ENCODE assay signal across 15 cellular contexts in the genomic region with DNA sequence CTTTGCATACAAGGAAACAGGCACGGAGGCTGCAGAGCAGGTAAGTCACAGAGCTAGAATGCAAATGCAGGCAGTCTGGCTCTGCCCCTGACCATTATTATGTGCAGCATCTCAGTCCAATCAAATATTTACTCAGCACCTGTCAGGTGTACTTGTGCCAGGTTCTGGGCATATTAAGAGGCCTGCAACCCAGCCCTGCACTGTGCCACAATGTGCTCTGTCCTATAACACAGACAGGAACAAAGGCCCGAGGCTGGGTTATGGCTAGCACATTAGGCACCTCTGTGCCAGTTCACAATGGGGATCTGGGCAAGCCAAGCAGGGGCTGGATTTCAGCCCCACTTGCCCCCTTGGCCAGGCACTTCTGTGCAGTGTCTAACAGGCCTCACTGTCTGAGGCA. TPM values are rescaled to one million over a fixed set of nuclear protein-coding genes. Genes with fewer than 3 reads are reported as not detected.
DNase-seq lines count a peak whose midpoint lies in the region; ATAC-seq, FAIRE-seq and TF ChIP-seq lines count a peak whose summit lies in the region.
"Had no signal": no experiment of that assay in that cellular context is flagged by ENCODE, and none has a peak within 500 bp of the region (broad histone marks: within the 10 kb centered on the region; RNA-seq: fewer than 3 reads in every experiment).

No MANE protein-coding gene starts in this region.

- no peak overlapping the region for H3K9ac ChIP-seq in kidney (ENCODE audit: low read length in 2 of 2)

- H3K4me1 Mint-ChIP-seq in WTC11, result peaks cover 37% of the 10 kb centered on the region

- H3K27ac Mint-ChIP-seq in WTC11, result no peak overlapping the region

- TF ChIP-seq CTCF in WTC11 (IDR thresholded peaks at IDR 0.05) (no peak), kidney (IDR thresholded peaks at IDR 0.05; ENCODE audit: borderline replicate concordance, extremely low read depth, insufficient read depth) (no peak)

- FAIRE-seq in kidney (lab: Jason Lieb, UNC), result no peak
- FAIRE-seq: frontal cortex had no signal

- peaks cover 22 to 25% of the 10 kb centered on the region in 2 donors for H3K4me1 ChIP-seq in kidney (ENCODE audit: control insufficient read depth in 1 of 2, insufficient read depth in 1 of 2, low read depth in 1 of 2, low read length in 2 of 2)

- POLR2A ChIA-PET in WTC11 (lab: Charles Lee), result interaction anchor here (1.4 kb wide), 1 partner anchor 14 kb away, joined by 9 read pairs; the partner anchor contains the start of gene ARL15

- H3K4me3 Mint-ChIP-seq in WTC11, result no peak overlapping the region

- peak; percentile 81 for ATAC-seq in Right ventricle myocardium inferior
- peak; percentile 46 for ATAC-seq in WTC11
- no peak for ATAC-seq in GM19395 (IDR thresholded peaks at IDR 0.05; ENCODE audit: unreplicated experiment)

- H3K36me3 ChIP-seq in kidney (ENCODE audit: control insufficient read depth in 1 of 2, insufficient read depth in 2 of 2, low read length in 2 of 2), result no peaks in the 10 kb centered on the region
- H3K36me3 ChIP-seq: neutrophil had no signal

- DNase-seq in Right ventricle myocardium inferior (ENCODE audit: missing footprints) (no peak), cardiac septum (ENCODE audit: low spot score) (no peak), WTC11 (ENCODE audit: low spot score) (no peak), kidney tubule cell (ENCODE audit: low spot score) (peak; percentile 18), kidney (no peak), HUDEP-2 (lab: John Stamatoyannopoulos, UW; ENCODE audit: unreplicated experiment in 76 of 76) (no peak)
- DNase-seq in central memory CD4-positive, alpha-beta T cell, result no peak
- DNase-seq: activated CD4-positive, alpha-beta T cell treated with anti-CD3 and anti-CD28 coated beads for 4 hours; activated T-cell treated with anti-CD3 and anti-CD28 coated beads, Interleukin-2, amount 50 U/mL, for 48 hours; effector CD8-positive, alpha-beta T cell; MM.1S; NK-92 treated with Interleukin-12 subunit alpha and Interleukin-12 subunit beta, amount 100 ng/mL, for 24 hours had no signal

- H3K27ac ChIP-seq in kidney (ENCODE audit: low read depth in 2 of 2, low read length in 2 of 2), result peak overlapping the region in 1 of 2 donors; percentile 60
- H3K27ac ChIP-seq: neutrophil had no signal

- no peaks in the 10 kb centered on the region for H3K36me3 Mint-ChIP-seq in WTC11

- no peaks in the 10 kb centered on the region for H3K27me3 Mint-ChIP-seq in WTC11 (ENCODE audit: low read depth)

- no peaks in the 10 kb centered on the region for H3K9me3 ChIP-seq in kidney (ENCODE audit: control insufficient read depth in 1 of 2, low read length in 2 of 2)
- H3K9me3 ChIP-seq: neutrophil had no signal

- H3K9me3 Mint-ChIP-seq in WTC11, result no peaks in the 10 kb centered on the region

- CTCF ChIA-PET in WTC11 (lab: Charles Lee), result interaction anchor here (0.9 to 1.3 kb wide), 4 partner anchors 9 to 123 kb away, joined by 3 to 4 read pairs (median 4); no protein-coding TSS in a partner anchor

- H3K4me3 ChIP-seq in kidney (ENCODE audit: low read length in 2 of 2), result peak overlapping the region in 1 of 2 donors; percentile 5

- intact Hi-C loops in Right ventricle myocardium inferior (cut with DNase I), result loop anchor here (2.0 kb wide), 1 partner anchor 42 kb away; no protein-coding TSS in a partner anchor
- intact Hi-C loops in cardiac septum (cut with DNase I), result no loop called here
- intact Hi-C loops in kidney (cut with DNase I), result no loop called here

TF ChIP-seq in WTC11, 78 proteins besides CTCF, POLR2A, EP300 and RAD21 (continues in another document):
- TF ChIP-seq EMX1 (CRISPR knock-in tag; IDR thresholded peaks at IDR 0.05) (no peak), NFYB (CRISPR knock-in tag; conservative IDR thresholded peaks at IDR 0.05; ENCODE audit: low read depth) (no peak), MYBL2 (CRISPR knock-in tag; IDR thresholded peaks at IDR 0.05) (no peak), NR2C2 (CRISPR knock-in tag; IDR thresholded peaks at IDR 0.05) (no peak), FOXK1 (CRISPR knock-in tag; IDR thresholded peaks at IDR 0.05) (no peak), GTF2I (CRISPR knock-in tag; conservative IDR thresholded peaks at IDR 0.05) (no peak), TP53 (CRISPR knock-in tag; IDR thresholded peaks at IDR 0.05) (no peak), ZBTB21 (CRISPR knock-in tag; IDR thresholded peaks at IDR 0.05; ENCODE audit: borderline replicate concordance) (no peak), ERG (CRISPR knock-in tag; IDR thresholded peaks at IDR 0.05) (no peak), GRHL2 (CRISPR knock-in tag; IDR thresholded peaks at IDR 0.05; ENCODE audit: insufficient replicate concordance, severe bottlenecking) (no peak), TCF7 (CRISPR knock-in tag; IDR thresholded peaks at IDR 0.05; ENCODE audit: low read depth) (no peak)
- TF ChIP-seq, protein P1, sequence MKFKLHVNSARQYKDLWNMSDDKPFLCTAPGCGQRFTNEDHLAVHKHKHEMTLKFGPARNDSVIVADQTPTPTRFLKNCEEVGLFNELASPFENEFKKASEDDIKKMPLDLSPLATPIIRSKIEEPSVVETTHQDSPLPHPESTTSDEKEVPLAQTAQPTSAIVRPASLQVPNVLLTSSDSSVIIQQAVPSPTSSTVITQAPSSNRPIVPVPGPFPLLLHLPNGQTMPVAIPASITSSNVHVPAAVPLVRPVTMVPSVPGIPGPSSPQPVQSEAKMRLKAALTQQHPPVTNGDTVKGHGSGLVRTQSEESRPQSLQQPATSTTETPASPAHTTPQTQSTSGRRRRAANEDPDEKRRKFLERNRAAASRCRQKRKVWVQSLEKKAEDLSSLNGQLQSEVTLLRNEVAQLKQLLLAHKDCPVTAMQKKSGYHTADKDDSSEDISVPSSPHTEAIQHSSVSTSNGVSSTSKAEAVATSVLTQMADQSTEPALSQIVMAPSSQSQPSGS (CRISPR knock-in tag; IDR thresholded peaks at IDR 0.05; ENCODE audit: borderline replicate concordance, low read depth), result no peak
- TF ChIP-seq, protein P2, sequence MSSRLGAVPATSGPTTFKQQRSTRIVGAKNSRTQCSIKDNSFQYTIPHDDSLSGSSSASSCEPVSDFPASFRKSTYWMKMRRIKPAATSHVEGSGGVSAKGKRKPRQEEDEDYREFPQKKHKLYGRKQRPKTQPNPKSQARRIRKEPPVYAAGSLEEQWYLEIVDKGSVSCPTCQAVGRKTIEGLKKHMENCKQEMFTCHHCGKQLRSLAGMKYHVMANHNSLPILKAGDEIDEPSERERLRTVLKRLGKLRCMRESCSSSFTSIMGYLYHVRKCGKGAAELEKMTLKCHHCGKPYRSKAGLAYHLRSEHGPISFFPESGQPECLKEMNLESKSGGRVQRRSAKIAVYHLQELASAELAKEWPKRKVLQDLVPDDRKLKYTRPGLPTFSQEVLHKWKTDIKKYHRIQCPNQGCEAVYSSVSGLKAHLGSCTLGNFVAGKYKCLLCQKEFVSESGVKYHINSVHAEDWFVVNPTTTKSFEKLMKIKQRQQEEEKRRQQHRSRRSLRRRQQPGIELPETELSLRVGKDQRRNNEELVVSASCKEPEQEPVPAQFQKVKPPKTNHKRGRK (CRISPR knock-in tag; IDR thresholded peaks at IDR 0.05; ENCODE audit: borderline replicate concordance), result no peak
- TF ChIP-seq, protein P3, sequence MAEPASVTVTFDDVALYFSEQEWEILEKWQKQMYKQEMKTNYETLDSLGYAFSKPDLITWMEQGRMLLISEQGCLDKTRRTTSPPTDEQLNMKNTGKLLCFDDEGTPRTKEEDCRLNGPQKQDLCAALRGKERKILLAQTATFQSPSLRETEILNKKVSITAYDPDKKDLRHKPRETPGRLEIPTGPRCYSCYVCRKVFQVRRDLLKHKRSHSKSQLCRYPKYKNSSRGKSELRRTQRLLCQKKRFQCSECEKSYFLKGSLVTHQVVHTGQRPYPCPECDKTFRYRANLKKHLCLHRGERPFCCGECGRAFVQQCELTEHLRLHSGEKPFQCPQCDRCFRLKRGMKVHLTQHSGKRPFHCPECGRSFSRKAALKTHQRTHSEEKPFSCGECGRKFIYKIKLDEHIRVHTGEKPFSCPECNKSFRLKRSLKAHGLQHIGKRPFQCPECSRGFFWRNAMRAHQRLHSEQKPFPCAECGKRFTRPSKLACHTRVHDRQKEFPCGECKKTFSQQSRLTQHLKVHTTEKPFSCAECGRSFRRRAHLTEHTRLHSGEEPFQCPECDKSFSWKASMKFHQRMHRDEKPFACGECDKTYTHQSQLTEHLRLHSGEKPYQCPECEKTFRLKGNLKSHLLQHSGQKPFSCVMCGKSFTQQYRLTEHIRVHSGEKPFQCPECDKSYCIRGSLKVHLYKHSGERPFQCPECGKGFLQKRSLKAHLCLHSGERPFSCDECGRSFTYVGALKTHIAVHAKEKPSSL (CRISPR knock-in tag; conservative IDR thresholded peaks at IDR 0.05), result no peak
- TF ChIP-seq, protein P4, sequence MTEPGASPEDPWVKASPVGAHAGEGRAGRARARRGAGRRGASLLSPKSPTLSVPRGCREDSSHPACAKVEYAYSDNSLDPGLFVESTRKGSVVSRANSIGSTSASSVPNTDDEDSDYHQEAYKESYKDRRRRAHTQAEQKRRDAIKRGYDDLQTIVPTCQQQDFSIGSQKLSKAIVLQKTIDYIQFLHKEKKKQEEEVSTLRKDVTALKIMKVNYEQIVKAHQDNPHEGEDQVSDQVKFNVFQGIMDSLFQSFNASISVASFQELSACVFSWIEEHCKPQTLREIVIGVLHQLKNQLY (CRISPR knock-in tag; IDR thresholded peaks at IDR 0.05), result no peak
- TF ChIP-seq, protein P5, sequence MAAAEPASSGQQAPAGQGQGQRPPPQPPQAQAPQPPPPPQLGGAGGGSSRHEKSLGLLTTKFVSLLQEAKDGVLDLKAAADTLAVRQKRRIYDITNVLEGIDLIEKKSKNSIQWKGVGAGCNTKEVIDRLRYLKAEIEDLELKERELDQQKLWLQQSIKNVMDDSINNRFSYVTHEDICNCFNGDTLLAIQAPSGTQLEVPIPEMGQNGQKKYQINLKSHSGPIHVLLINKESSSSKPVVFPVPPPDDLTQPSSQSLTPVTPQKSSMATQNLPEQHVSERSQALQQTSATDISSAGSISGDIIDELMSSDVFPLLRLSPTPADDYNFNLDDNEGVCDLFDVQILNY (CRISPR knock-in tag; IDR thresholded peaks at IDR 0.05), result no peak

RNA-seq across cellular contexts. Expression of gene ARL15, which starts 14.0 kb away (rescaled TPM):
- total RNA-seq in Right ventricle myocardium inferior (23.7 TPM), cardiac septum (21.3 TPM), WTC11 (2021) (20.1 to 23.9 TPM (median 21.5 TPM) in 3 replicates), kidney (36.6 TPM)
- 21.1 TPM for polyA plus RNA-seq in kidney (ENCODE audit: insufficient read depth, low read depth, low replicate concordance)
